In the genomic region with DNA sequence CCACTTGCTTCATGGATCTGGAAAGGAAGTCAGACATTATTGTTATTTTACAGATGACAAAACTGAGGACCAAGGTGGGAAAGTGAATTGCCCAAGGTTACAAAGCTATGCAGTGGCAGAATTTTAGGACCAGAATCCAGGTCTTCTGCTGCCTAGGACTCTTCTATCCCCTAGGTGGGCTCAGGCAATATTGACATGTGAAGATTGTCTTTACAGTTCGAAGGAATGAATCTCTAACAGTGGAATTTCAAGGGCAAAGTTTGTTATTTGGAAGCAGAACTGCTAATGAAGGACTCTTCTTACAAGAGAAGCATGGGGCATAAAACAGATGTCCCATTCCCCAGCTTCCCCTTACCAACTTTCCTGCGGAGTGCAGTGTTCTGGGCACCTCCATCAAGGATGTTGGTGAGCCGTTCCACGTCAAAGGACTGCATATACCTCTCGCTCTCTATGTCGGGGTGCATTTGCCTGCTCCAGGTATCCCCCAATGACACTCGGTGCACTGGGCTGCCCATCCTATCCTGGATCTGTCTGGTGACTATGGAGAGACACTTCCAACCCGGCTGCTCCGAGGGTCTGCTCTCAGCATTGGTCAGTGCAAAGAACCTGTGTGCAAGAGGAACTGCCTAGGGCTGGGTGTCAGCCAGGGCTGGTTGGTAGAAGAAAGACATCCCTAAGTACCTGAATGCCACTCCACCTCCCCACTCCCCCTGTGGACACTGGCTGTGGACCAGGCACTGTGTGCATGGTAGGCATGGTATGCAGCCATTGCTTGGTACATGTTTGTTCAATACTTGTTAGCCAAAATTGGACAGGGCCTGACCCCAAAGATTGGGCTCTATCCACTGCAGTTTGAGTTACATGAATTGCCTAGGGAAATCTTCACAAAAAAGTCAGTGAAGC, we compare ENCODE assay signal across 18 cellular contexts. TPM values are rescaled to one million over a fixed set of nuclear protein-coding genes. Genes with fewer than 3 reads are reported as not detected.
"Had no signal": no experiment of that assay in that cellular context is flagged by ENCODE, and none has a peak within 500 bp of the region (broad histone marks: within the 10 kb centered on the region; RNA-seq: fewer than 3 reads in every experiment).

No MANE protein-coding gene starts in this region.

- DNase-seq: activated CD4-positive, alpha-beta memory T cell treated with anti-CD3 and anti-CD28 coated beads for 36 hours; activated CD4-positive, alpha-beta T cell treated with anti-CD3 and anti-CD28 coated beads for 36 hours; activated naive CD4-positive, alpha-beta T cell; activated naive CD8-positive, alpha-beta T cell treated with anti-CD3 and anti-CD28 coated beads for 36 hours; activated T-cell treated with anti-CD3 and anti-CD28 coated beads for 4 hours; amniotic stem cell; effector memory CD4-positive, alpha-beta T cell; hypothalamus; naive B cell; stimulated activated naive B cell treated with anti-CD40 and anti-IgM and Interleukin-4, amounts not matched to agents 10 μg/mL and 1 μg/mL and 100 μg/mL, for 72 hours had no signal

- H3K36me3 ChIP-seq: cardiac muscle cell had no signal

- H3K4me3 ChIP-seq: cardiac muscle cell, mucosa of descending colon, vagina had no signal

- H3K9me3 ChIP-seq: mucosa of descending colon, vagina had no signal

- H3K27me3 ChIP-seq: cardiac muscle cell, vagina had no signal

- ATAC-seq: activated CD4-positive, alpha-beta T cell treated with anti-CD3 and anti-CD28 coated beads for 36 hours; stimulated activated naive B cell treated with anti-CD40 and anti-IgM and Interleukin-4, amounts not matched to agents 10 μg/mL and 1 μg/mL and 100 μg/mL, for 72 hours; WTC11 had no signal

RNA-seq across cellular contexts. Expression of gene ACOX2, which starts 2.1 kb away (rescaled TPM):
- total RNA-seq: activated CD4-positive, alpha-beta memory T cell treated with anti-CD3 and anti-CD28 coated beads for 36 hours; activated CD4-positive, alpha-beta T cell treated with anti-CD3 and anti-CD28 coated beads for 36 hours; activated naive CD8-positive, alpha-beta T cell treated with anti-CD3 and anti-CD28 coated beads for 36 hours; activated T-helper 1 cell treated with anti-CD3 and anti-CD28 coated beads, Interleukin-12 subunit alpha, Interleukin-12 subunit beta, Interleukin-2, Interleukin-4 antibody, amounts not matched to agents 30 ng/mL and 10 ng/mL and 1 ng/mL, durations not matched to agents 14 hours and 24 hours and 36 hours had no signal

RNA-seq across cellular contexts. Expression of gene FAM107A, which starts 42.3 kb away (rescaled TPM):
- total RNA-seq: activated CD4-positive, alpha-beta memory T cell treated with anti-CD3 and anti-CD28 coated beads for 36 hours; activated CD4-positive, alpha-beta T cell treated with anti-CD3 and anti-CD28 coated beads for 36 hours; activated naive CD8-positive, alpha-beta T cell treated with anti-CD3 and anti-CD28 coated beads for 36 hours; activated T-helper 1 cell treated with anti-CD3 and anti-CD28 coated beads, Interleukin-12 subunit alpha, Interleukin-12 subunit beta, Interleukin-2, Interleukin-4 antibody, amounts not matched to agents 30 ng/mL and 10 ng/mL and 1 ng/mL, durations not matched to agents 14 hours and 24 hours and 36 hours; cardiac muscle cell; chondrocyte; fibroblast of villous mesenchyme had no signal
- polyA plus RNA-seq: cardiac muscle cell, keratinocyte had no signal
